Comparison of ENCODE assay signal across 9 cellular contexts in the genomic region with DNA sequence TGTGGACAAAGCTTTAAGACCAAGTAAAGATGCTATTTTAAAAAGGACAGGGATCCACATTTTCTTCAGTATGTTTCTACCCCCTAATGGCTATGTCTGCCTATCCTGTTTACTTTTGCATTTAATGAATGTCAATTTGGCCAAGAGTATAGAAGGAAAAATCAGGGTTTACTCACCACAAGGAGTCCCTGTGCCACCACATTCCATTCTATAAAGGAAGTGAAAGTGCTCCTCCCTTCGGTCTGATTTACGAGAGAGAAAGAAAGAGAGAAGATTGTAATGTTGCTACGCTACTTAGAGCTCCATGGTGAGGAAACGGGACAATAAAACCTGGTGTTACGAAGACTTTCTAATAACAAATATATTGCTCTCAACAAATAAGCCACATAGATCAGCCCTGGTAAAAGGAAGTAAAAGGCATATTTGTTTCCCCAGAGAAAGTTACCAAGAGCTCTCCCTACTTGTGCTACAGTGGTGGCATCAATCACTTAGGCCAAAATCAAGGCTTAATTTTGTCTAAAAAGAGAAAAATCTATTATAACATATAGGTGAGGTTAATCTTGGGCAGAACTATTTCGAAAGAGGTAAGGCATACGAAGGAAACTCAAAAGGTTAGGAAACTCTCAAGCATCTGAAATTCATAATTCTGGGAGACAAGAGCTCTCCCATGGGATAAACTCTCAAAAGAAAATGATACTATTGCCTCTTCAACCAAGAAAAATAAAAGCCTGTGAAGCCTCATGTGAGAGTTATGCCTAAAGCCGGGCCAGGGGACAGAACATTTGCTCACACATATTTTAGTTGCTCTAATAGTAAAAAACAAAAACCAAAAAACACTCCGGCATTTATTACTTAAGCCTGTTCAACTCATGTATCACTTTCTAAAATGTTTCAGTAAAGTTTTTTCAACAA. TPM values are rescaled to one million over a fixed set of nuclear protein-coding genes. Genes with fewer than 3 reads are reported as not detected.
DNase-seq lines count a peak whose midpoint lies in the region; ATAC-seq and TF ChIP-seq lines count a peak whose summit lies in the region.
"Had no signal": no experiment of that assay in that cellular context is flagged by ENCODE, and none has a peak within 500 bp of the region (broad histone marks: within the 10 kb centered on the region; RNA-seq: fewer than 3 reads in every experiment).

No MANE protein-coding gene starts in this region.

- no peaks in the 10 kb centered on the region for H3K9me3 ChIP-seq in parathyroid adenoma (ENCODE audit: control insufficient read depth, low read length)

- no peak overlapping the region for H2AFZ ChIP-seq in parathyroid adenoma

- no peak overlapping the region for H3K9ac ChIP-seq in parathyroid adenoma

- no peak overlapping the region for H3K27ac ChIP-seq in foreskin keratinocyte
- H3K27ac ChIP-seq in parathyroid adenoma, result no peak overlapping the region
- H3K27ac ChIP-seq: 22Rv1 had no signal

- no peaks in the 10 kb centered on the region for H3K27me3 ChIP-seq in foreskin keratinocyte
- H3K27me3 ChIP-seq in parathyroid adenoma (ENCODE audit: control insufficient read depth, insufficient read depth, low read length), result no peaks in the 10 kb centered on the region

- no peak overlapping the region for H3K4me2 ChIP-seq in parathyroid adenoma (ENCODE audit: low read length)

- in situ Hi-C loops in SK-MEL-5 (cut with HindIII; ENCODE audit: low pct_unique_long_range_greater_than_20kb, low sequenced_read_pairs), result no loop called here

- peak; percentile 1 for DNase-seq in DMS 273 (lab: John Stamatoyannopoulos, UW; ENCODE audit: unreplicated experiment)
- no peak for DNase-seq in DMS 273 treated with DMSO at 0.1 percent for 48 hours (lab: John Stamatoyannopoulos, UW)
- peak; percentile 87 for DNase-seq in SK-MEL-5 (ENCODE audit: low read depth, low spot score)
- peak; percentile 40 to 69 for DNase-seq in foreskin keratinocyte
- no peak for DNase-seq in SKM-1 treated with dmso at 0.1 percent for 144 hours (lab: John Stamatoyannopoulos, UW; ENCODE audit: unreplicated experiment)
- no peak for DNase-seq in NK-92 treated with Interleukin-12 subunit alpha and Interleukin-12 subunit beta, amount 100 ng/mL, for 24 hours (lab: John Stamatoyannopoulos, UW)

- peaks cover 12% of the 10 kb centered on the region for H3K4me1 ChIP-seq in foreskin keratinocyte
- H3K4me1 ChIP-seq in parathyroid adenoma, result peaks cover 3% of the 10 kb centered on the region

- H3K36me3 ChIP-seq in parathyroid adenoma (ENCODE audit: control insufficient read depth, insufficient read depth, low read length), result no peaks in the 10 kb centered on the region

- TF ChIP-seq CTCF in foreskin keratinocyte (conservative IDR thresholded peaks at IDR 0.05) (peak; percentile 63), parathyroid adenoma (IDR thresholded peaks at IDR 0.05) (peak; percentile 26)

- no peak overlapping the region for H3K4me3 ChIP-seq in parathyroid adenoma (ENCODE audit: low read depth, low read length)

- no peaks in the 10 kb centered on the region for H3K79me2 ChIP-seq in parathyroid adenoma

- ATAC-seq in HG03196 (IDR thresholded peaks at IDR 0.05; ENCODE audit: unreplicated experiment), result peak; percentile 76
- ATAC-seq in foreskin keratinocyte, result peak; percentile 92

RNA-seq across cellular contexts. Expression of a gene that starts 29.5 kb away (rescaled TPM):
- total RNA-seq in SK-MEL-5 (2014; rRNA removed; shearing (Covaris generic)), result 11.3 and 12.5 TPM in 2 replicates
- polyA plus RNA-seq in SK-MEL-5 (2015; cell fraction: cytosol; rRNA removed), result 8.2 and 10.6 TPM in 2 replicates
- 28.3 and 31.9 TPM in 2 replicates for polyA plus RNA-seq in SK-MEL-5 (2015; cell fraction: nucleus; rRNA removed)
- total RNA-seq in foreskin keratinocyte, result 10.1 and 13.3 TPM in 2 replicates
- 3.0 and 3.9 TPM in 2 replicates for polyA plus RNA-seq in foreskin keratinocyte

Comparison
In these comparisons a context has a peak if more than half of its experiments do, and no peak if none do; other contexts are left out.
1. DNase-seq: peak in DMS 273 (single experiment), SK-MEL-5 (single experiment) and foreskin keratinocyte (2 of 2); none in DMS 273 treated with DMSO at 0.1 percent for 48 hours (single experiment), SKM-1 treated with dmso at 0.1 percent for 144 hours (single experiment) and NK-92 treated with Interleukin-12 subunit alpha and Interleukin-12 subunit beta, amount 100 ng/mL, for 24 hours (single experiment).